Comparison of ENCODE assay signal across 15 cellular contexts in the genomic region with DNA sequence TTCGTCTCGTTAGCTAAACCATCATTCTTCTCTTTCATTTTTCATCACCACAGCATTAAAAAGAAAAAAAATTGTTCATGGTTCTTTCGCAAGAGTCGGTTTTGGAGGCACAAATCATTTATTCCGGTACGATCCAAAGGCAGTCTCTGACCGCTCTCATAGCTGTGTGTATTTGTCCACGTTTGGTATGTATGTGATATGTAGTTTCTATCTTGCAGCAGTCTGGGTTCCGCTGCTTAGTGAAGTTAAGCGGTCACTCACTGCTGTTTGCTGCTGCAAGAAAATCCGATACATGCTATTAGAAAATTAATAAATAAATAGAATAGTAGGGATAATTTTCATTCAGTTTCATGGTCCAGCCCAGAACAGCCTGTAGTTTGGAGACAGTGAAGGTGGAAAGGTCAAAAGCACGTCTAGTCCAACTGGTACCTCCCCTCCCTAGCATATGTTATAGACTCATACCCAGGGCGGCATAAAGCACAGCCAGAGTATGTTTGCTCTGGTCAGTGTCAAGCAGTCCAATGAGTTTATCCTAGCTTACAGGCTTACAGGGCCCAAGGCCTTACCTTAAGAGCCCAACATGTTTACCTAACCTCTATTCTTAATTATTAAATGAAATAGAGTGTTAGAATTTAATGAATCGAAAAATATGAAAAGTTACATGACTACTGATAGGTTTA. TPM values are rescaled to one million over a fixed set of nuclear protein-coding genes. Genes with fewer than 3 reads are reported as not detected.
DNase-seq lines count a peak whose midpoint lies in the region; ATAC-seq and TF ChIP-seq lines count a peak whose summit lies in the region.
"Had no signal": no experiment of that assay in that cellular context is flagged by ENCODE, and none has a peak within 500 bp of the region (broad histone marks: within the 10 kb centered on the region; RNA-seq: fewer than 3 reads in every experiment).

No MANE protein-coding gene starts in this region.

- H3K4me1 ChIP-seq in mesendoderm (ENCODE audit: control insufficient read depth, low read depth, low read length) (peaks cover 2% of the 10 kb centered on the region), transverse colon (peaks cover 0 to 25% (median 19%) of the 10 kb centered on the region in 4 donors)

- H3K27me3 Mint-ChIP-seq in WTC11 (ENCODE audit: low read depth), result peaks cover 39% of the 10 kb centered on the region

- TF ChIP-seq EP300 in transverse colon (IDR thresholded peaks at IDR 0.05; ENCODE audit: low read depth), result no peak

- H3K23ac ChIP-seq in mesendoderm (ENCODE audit: low read length), result peak overlapping the region; percentile 9

- no peaks in the 10 kb centered on the region for H3K36me3 Mint-ChIP-seq in WTC11
- H3K36me3 Mint-ChIP-seq: naive thymus-derived CD8-positive, alpha-beta T cell had no signal

- TF ChIP-seq POLR2A in transverse colon (IDR thresholded peaks at IDR 0.05), result no peak

- no peak overlapping the region for H2BK120ac ChIP-seq in mesendoderm (ENCODE audit: low read depth, low read length)

- no peaks in the 10 kb centered on the region for H3K79me2 ChIP-seq in mesendoderm (ENCODE audit: control insufficient read depth, insufficient read depth, low read length)

- WGBS in mesendoderm (ENCODE audit: extremely low coverage, insufficient coverage, low lambda C conversion rate), result 100% methylated on average over 1 of the region's 14 CpGs
- 83% methylated on average over 12 to 14 of the region's 14 CpGs for WGBS in transverse colon (ENCODE audit: low coverage in 1 of 2), 2 donors

- H3K27ac Mint-ChIP-seq in WTC11, result no peak overlapping the region
- H3K27ac Mint-ChIP-seq: naive thymus-derived CD8-positive, alpha-beta T cell had no signal

- no peak overlapping the region for H4K8ac ChIP-seq in mesendoderm (ENCODE audit: low read depth, low read length)

- H3K4ac ChIP-seq in mesendoderm (ENCODE audit: low read depth, low read length), result no peak overlapping the region

- H3K27me3 ChIP-seq in mesendoderm (ENCODE audit: insufficient read depth, low read length, poor library complexity) (no peaks in the 10 kb centered on the region), transverse colon (peaks cover 54% of the 10 kb centered on the region)

- no peak overlapping the region for H3K18ac ChIP-seq in mesendoderm (ENCODE audit: low read length)

- H3K79me1 ChIP-seq in mesendoderm (ENCODE audit: low read length), result peaks cover 2% of the 10 kb centered on the region

- H2AK5ac ChIP-seq in mesendoderm (ENCODE audit: low read length), result no peak overlapping the region

- H4K5ac ChIP-seq in mesendoderm (ENCODE audit: low read length), result no peak overlapping the region

- no peak for TF ChIP-seq CTCF in WTC11 (IDR thresholded peaks at IDR 0.05)
- no peak for TF ChIP-seq CTCF in transverse colon (IDR thresholded peaks at IDR 0.05)

- DNase-seq in NCI-H748 (lab: John Stamatoyannopoulos, UW; ENCODE audit: unreplicated experiment) (peak; percentile 17), NCI-H748 treated with DMSO at 0.1 percent for 48 hours (lab: John Stamatoyannopoulos, UW) (no peak), WTC11 (ENCODE audit: low spot score) (no peak), mesendoderm (no peak), transverse colon (no peak), mucosa of gallbladder (ENCODE audit: low spot score) (no peak)
- DNase-seq in stimulated activated CD4-positive, alpha-beta T cell treated with anti-CD3 and anti-CD28 coated beads, Interleukin-12 subunit alpha, Interleukin-12 subunit beta, amount 100 ng/mL, for 4 hours, result no peak
- DNase-seq in stimulated activated naive CD8-positive, alpha-beta T cell treated with anti-CD3 and anti-CD28 coated beads, Interleukin-15, Interleukin-2, amounts not matched to agents 100 U/mL and 50 U/mL, for 24 hours, result no peak
- DNase-seq: activated T-cell treated with anti-CD3 and anti-CD28 coated beads, Interleukin-2, amount 50 U/mL, for 48 hours; Karpas-422; SW 1271; upper lobe of right lung had no signal

- H3K4me3 ChIP-seq in mesendoderm (ENCODE audit: low read length) (peak overlapping the region; percentile 13), transverse colon (peak overlapping the region in 2 of 4 donors; percentile 52)
- H3K4me3 ChIP-seq: upper lobe of right lung had no signal

- H3K9ac ChIP-seq in mesendoderm (ENCODE audit: low read length), result peak overlapping the region; percentile 73

- H3K9me3 ChIP-seq in transverse colon, result no peaks in the 10 kb centered on the region
- H3K9me3 ChIP-seq: upper lobe of right lung had no signal

- H3K27ac ChIP-seq in mesendoderm (ENCODE audit: low read depth, low read length) (no peak overlapping the region), transverse colon (peak overlapping the region; percentile 60 to 74 (median 71))
- H3K27ac ChIP-seq: upper lobe of right lung had no signal

- in situ Hi-C loops in transverse colon (cut with MboI; ENCODE audit: low pct_ligation_motif_present in 1 of 4, low pct_unique_long_range_greater_than_20kb in 1 of 4, low sequenced_read_pairs in 3 of 4), result no loop called here

- peaks cover 20% of the 10 kb centered on the region for H3K4me1 Mint-ChIP-seq in WTC11

- peak overlapping the region; percentile 61 for H3K4me2 ChIP-seq in mesendoderm (ENCODE audit: low read length)

- H3K36me3 ChIP-seq in mesendoderm (ENCODE audit: control insufficient read depth, insufficient read depth, low read length) (no peaks in the 10 kb centered on the region), transverse colon (no peaks in the 10 kb centered on the region)
- H3K36me3 ChIP-seq: upper lobe of right lung had no signal

- H3K4me3 Mint-ChIP-seq in WTC11, result peak overlapping the region; percentile 57

- POLR2A ChIA-PET in WTC11 (lab: Charles Lee), result no interaction called here

- no peak overlapping the region for H2BK15ac ChIP-seq in mesendoderm (replicated peaks; ENCODE audit: low read depth)

- no peaks in the 10 kb centered on the region for H3K9me3 Mint-ChIP-seq in WTC11

- H2BK5ac ChIP-seq in mesendoderm (ENCODE audit: low read length), result no peak overlapping the region

- CTCF ChIA-PET in WTC11 (lab: Charles Lee), result interaction anchor here (0.9 kb wide), 1 partner anchor 56 kb away, joined by 3 read pairs; no protein-coding TSS in a partner anchor

- no peak for ATAC-seq in WTC11
- no peak for ATAC-seq in stimulated activated naive CD8-positive, alpha-beta T cell treated with anti-CD3 and anti-CD28 coated beads, Interleukin-15, Interleukin-2, amounts not matched to agents 100 U/mL and 50 U/mL, for 24 hours
- ATAC-seq: naive thymus-derived CD8-positive, alpha-beta T cell had no signal

- H3K56ac ChIP-seq in mesendoderm (ENCODE audit: low read length), result peak overlapping the region; percentile 68

- intact Hi-C loops in transverse colon (cut with DNase I; ENCODE audit: low total_unique reads), result no loop called here

TF ChIP-seq in WTC11, 78 proteins besides CTCF, POLR2A, EP300 and RAD21 (continues in another document):
- no peak for TF ChIP-seq ZNF425 (CRISPR knock-in tag; conservative IDR thresholded peaks at IDR 0.05)
- TF ChIP-seq ZMAT4 (CRISPR knock-in tag; IDR thresholded peaks at IDR 0.05), result no peak
- no peak for TF ChIP-seq NR1H2 (CRISPR knock-in tag; IDR thresholded peaks at IDR 0.05)
- TF ChIP-seq MLX (CRISPR knock-in tag; IDR thresholded peaks at IDR 0.05), result no peak
- TF ChIP-seq, protein P1, sequence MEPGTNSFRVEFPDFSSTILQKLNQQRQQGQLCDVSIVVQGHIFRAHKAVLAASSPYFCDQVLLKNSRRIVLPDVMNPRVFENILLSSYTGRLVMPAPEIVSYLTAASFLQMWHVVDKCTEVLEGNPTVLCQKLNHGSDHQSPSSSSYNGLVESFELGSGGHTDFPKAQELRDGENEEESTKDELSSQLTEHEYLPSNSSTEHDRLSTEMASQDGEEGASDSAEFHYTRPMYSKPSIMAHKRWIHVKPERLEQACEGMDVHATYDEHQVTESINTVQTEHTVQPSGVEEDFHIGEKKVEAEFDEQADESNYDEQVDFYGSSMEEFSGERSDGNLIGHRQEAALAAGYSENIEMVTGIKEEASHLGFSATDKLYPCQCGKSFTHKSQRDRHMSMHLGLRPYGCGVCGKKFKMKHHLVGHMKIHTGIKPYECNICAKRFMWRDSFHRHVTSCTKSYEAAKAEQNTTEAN (CRISPR knock-in tag; IDR thresholded peaks at IDR 0.05), result no peak
- no peak for TF ChIP-seq CREM (CRISPR knock-in tag; IDR thresholded peaks at IDR 0.05)

RNA-seq across cellular contexts. Expression of gene FMN2, which starts 2.5 kb away (rescaled TPM):
- 1.5 to 2.1 TPM (median 1.8 TPM) in 3 replicates for total RNA-seq in WTC11 (2021)
- polyA plus RNA-seq in mesendoderm (2013, experiment 1 of 2), result 2.0 TPM
- 1.9 TPM for polyA plus RNA-seq in mesendoderm (2013, experiment 2 of 2)
- 10 to 100 TPM in 1 of 4 donors, 1 to 10 TPM in 3; 3.6 to 35.5 (median 5.6) TPM for total RNA-seq in transverse colon
- total RNA-seq in mucosa of gallbladder, result 3.5 TPM
- total RNA-seq: A673; dermis microvascular lymphatic vessel endothelial cell; naive thymus-derived CD8-positive, alpha-beta T cell had no signal
- polyA plus RNA-seq: naive thymus-derived CD8-positive, alpha-beta T cell had no signal
